In the genomic region with DNA sequence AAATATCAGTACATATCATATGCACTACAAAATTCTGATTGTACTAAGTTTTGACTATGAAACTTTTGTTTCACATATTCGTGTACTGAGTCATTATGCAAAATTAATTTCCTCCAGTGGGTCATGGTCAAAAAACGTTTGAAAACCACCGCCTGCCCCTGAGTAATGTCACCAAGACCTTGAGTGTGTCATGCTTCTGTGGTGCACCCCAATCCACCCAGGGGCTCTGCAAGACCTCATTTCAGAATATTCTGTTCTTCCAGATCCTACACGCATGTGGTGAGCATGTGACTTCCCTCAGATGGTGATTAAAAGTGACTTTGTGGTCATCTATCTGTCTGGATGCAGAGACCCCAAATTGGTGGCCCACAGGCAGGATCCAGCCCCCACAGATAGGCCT, we compare ENCODE assay signal across 9 cellular contexts.
DNase-seq lines count a peak whose midpoint lies in the region; ATAC-seq, FAIRE-seq and TF ChIP-seq lines count a peak whose summit lies in the region.
"Had no signal": no experiment of that assay in that cellular context is flagged by ENCODE, and none has a peak within 500 bp of the region (broad histone marks: within the 10 kb centered on the region; RNA-seq: fewer than 3 reads in every experiment).

No MANE protein-coding gene starts in this region.

- H3K4me3 ChIP-seq in cardiac fibroblast (replicated peaks in 1 of 2; ENCODE audit: low read depth in 2 of 2, low read length in 2 of 2): no peak overlapping the region

- DNase-seq in stimulated activated CD4-positive, alpha-beta T cell treated with anti-CD3 and anti-CD28 coated beads, Interleukin-15, amount 100 ng/mL, for 48 hours (ENCODE audit: low read depth in 2 of 2): peak; percentile 14 to 18
- no peak for DNase-seq in stimulated activated CD4-positive, alpha-beta T cell treated with anti-CD3 and anti-CD28 coated beads, Interleukin-4, amount 100 ng/mL, for 4 hours
- peak; percentile 43 to 94 for DNase-seq in cardiac fibroblast (ENCODE audit: low read depth in 2 of 2)
- peak; percentile 45 for DNase-seq in urothelium cell line (ENCODE audit: low spot score)
- no peak for DNase-seq in OCI-M2 (lab: John Stamatoyannopoulos, UW; ENCODE audit: unreplicated experiment)
- no peak for DNase-seq in NCI-H1694 (lab: John Stamatoyannopoulos, UW)
- DNase-seq: DND-41 had no signal

- ATAC-seq in HG03378 (IDR thresholded peaks at IDR 0.05; ENCODE audit: unreplicated experiment) (peak; percentile 89), GM21360 (IDR thresholded peaks at IDR 0.05; ENCODE audit: unreplicated experiment) (no peak)

- no peak for TF ChIP-seq CTCF in cardiac fibroblast (IDR thresholded peaks at IDR 0.05; ENCODE audit: low read depth, low read length)

- FAIRE-seq in urothelium cell line (lab: Jason Lieb, UNC): no peak

Comparison
In these comparisons a context has a peak if more than half of its experiments do, and no peak if none do; other contexts are left out.
1. DNase-seq: peak in stimulated activated CD4-positive, alpha-beta T cell treated with anti-CD3 and anti-CD28 coated beads, Interleukin-15, amount 100 ng/mL, for 48 hours (2 of 2), cardiac fibroblast (2 of 2) and urothelium cell line (single experiment); none in stimulated activated CD4-positive, alpha-beta T cell treated with anti-CD3 and anti-CD28 coated beads, Interleukin-4, amount 100 ng/mL, for 4 hours (0 of 2), OCI-M2 (single experiment) and NCI-H1694 (single experiment).